In genomic region chr4:177118596-177118995, GRCh38 we compare ENCODE assay signal across 11 cellular contexts.
DNase-seq lines count a peak whose midpoint lies in the region; FAIRE-seq and TF ChIP-seq lines count a peak whose summit lies in the region.
"Had no signal": no experiment of that assay in that cellular context is flagged by ENCODE, and none has a peak within 500 bp of the region (broad histone marks: within the 10 kb centered on the region; RNA-seq: fewer than 3 reads in every experiment).

No MANE protein-coding gene starts in this region.

- H3K4me3 ChIP-seq in endodermal cell (ENCODE audit: low read length) (no peak overlapping the region), uterus (no peak overlapping the region)

- no peaks in the 10 kb centered on the region for H3K36me3 ChIP-seq in endodermal cell (ENCODE audit: control insufficient read depth, insufficient read depth, low read length)
- H3K36me3 ChIP-seq in uterus: no peaks in the 10 kb centered on the region

- H3K9ac ChIP-seq in endodermal cell (ENCODE audit: extremely low read depth, low read length, poor library complexity, severe bottlenecking): no peak overlapping the region

- H3K27ac Mint-ChIP-seq in endodermal cell: no peak overlapping the region

- no peaks in the 10 kb centered on the region for H3K9me3 Mint-ChIP-seq in endodermal cell

- DNase-seq in M059J (ENCODE audit: low read depth) (peak; percentile 64), endodermal cell (no peak), left kidney (ENCODE audit: low read depth, low spot score) (peak; percentile 3), uterus (peak; percentile 36 to 46), KG1 (lab: John Stamatoyannopoulos, UW) (no peak), urothelium cell line (ENCODE audit: low spot score) (no peak)
- no peak for DNase-seq in effector CD4-positive, alpha-beta T cell
- DNase-seq: NCI-H526 treated with DMSO at 0.1 percent for 48 hours; stimulated activated CD4-positive, alpha-beta T cell treated with anti-CD3 and anti-CD28 coated beads, Interleukin-15, amount 100 ng/mL, for 24 hours; stimulated activated naive CD8-positive, alpha-beta T cell treated with anti-CD3 and anti-CD28 coated beads, Interleukin-15, Interleukin-2, amounts not matched to agents 100 U/mL and 50 U/mL, for 24 hours; SW 1271 had no signal

- intact Hi-C loops in uterus (cut with DNase I; ENCODE audit: low total_unique reads): no loop called here

- no peak overlapping the region for H3K4me3 Mint-ChIP-seq in endodermal cell

- H3K4me1 Mint-ChIP-seq in endodermal cell: no peaks in the 10 kb centered on the region

- H3K27ac ChIP-seq in endodermal cell (ENCODE audit: low read depth, low read length): peak overlapping the region; percentile 4
- peak overlapping the region in 1 of 2 donors; percentile 20 for H3K27ac ChIP-seq in uterus

- H3K9me3 ChIP-seq in endodermal cell (ENCODE audit: control insufficient read depth, low read length) (no peaks in the 10 kb centered on the region), uterus (no peaks in the 10 kb centered on the region)

- no peaks in the 10 kb centered on the region for H3K36me3 Mint-ChIP-seq in endodermal cell (ENCODE audit: low read depth)

- H3K4me1 ChIP-seq in endodermal cell (ENCODE audit: control insufficient read depth, insufficient read depth, low read length) (no peaks in the 10 kb centered on the region), uterus (no peaks in the 10 kb centered on the region)

- TF ChIP-seq POLR2A in uterus (IDR thresholded peaks at IDR 0.05): no peak

- no peak for FAIRE-seq in urothelium cell line (lab: Jason Lieb, UNC)

- H3K27me3 Mint-ChIP-seq in endodermal cell (ENCODE audit: insufficient read depth): no peaks in the 10 kb centered on the region

- TF ChIP-seq CTCF in endodermal cell (conservative IDR thresholded peaks at IDR 0.05) (no peak), uterus (IDR thresholded peaks at IDR 0.05) (no peak)

- no peaks in the 10 kb centered on the region for H3K27me3 ChIP-seq in endodermal cell (ENCODE audit: control insufficient read depth, insufficient read depth, low read length, poor library complexity, severe bottlenecking)
- no peaks in the 10 kb centered on the region for H3K27me3 ChIP-seq in uterus

Comparison
In these comparisons a context has a peak if more than half of its experiments do, and no peak if none do; other contexts are left out.
1. DNase-seq: peak in M059J (single experiment), left kidney (single experiment) and uterus (2 of 2); none in endodermal cell (single experiment), KG1 (single experiment), urothelium cell line (single experiment) and effector CD4-positive, alpha-beta T cell (single experiment).